ENCODE assay signal across 8 cellular contexts in genomic region chr15:92821491-92822116, GRCh38.
DNase-seq lines count a peak whose midpoint lies in the region; ATAC-seq and TF ChIP-seq lines count a peak whose summit lies in the region.

No MANE protein-coding gene starts in this region.

- no peak overlapping the region for H2AFZ ChIP-seq in mammary epithelial cell (ENCODE audit: low read depth, low read length)
- no peak overlapping the region for H2AFZ ChIP-seq in osteoblast (ENCODE audit: low read length)

- H3K79me2 ChIP-seq in mammary epithelial cell (ENCODE audit: insufficient read depth, low read length) (no peaks in the 10 kb centered on the region), osteoblast (ENCODE audit: insufficient read depth, low read length) (no peaks in the 10 kb centered on the region)

- dilution Hi-C loops in mammary epithelial cell (cut with HindIII; ENCODE audit: low sequenced_read_pairs), result no loop called here

- H3K27ac ChIP-seq in mammary epithelial cell (ENCODE audit: insufficient read depth, low read depth, low read length), result peak overlapping the region; percentile 26
- H3K27ac ChIP-seq in osteoblast (ENCODE audit: low read depth, low read length), result no peak overlapping the region

- 61% methylated on average over 5 of the region's 5 CpGs for WGBS in mammary epithelial cell (ENCODE audit: low coverage, missing lambda C conversion rate)

- no peak for ATAC-seq in GM18861 (IDR thresholded peaks at IDR 0.05; ENCODE audit: unreplicated experiment)
- ATAC-seq in HG02852 (IDR thresholded peaks at IDR 0.05; ENCODE audit: unreplicated experiment), result no peak

- CTCF ChIA-PET in mammary epithelial cell (lab: Charles Lee; ENCODE audit: low non-redundant PET), result no interaction called here

- in situ Hi-C loops in mammary epithelial cell (cut with MboI; ENCODE audit: low sequenced_read_pairs in 2 of 2), result no loop called here

- no TSS peak for BruUV-seq in mammary epithelial cell (replicated peaks; lab: Mats Ljungman, UMichigan)

- H3K4me1 ChIP-seq in mammary epithelial cell (ENCODE audit: insufficient read depth, low read length), result peaks cover 46% of the 10 kb centered on the region
- peaks cover 21% of the 10 kb centered on the region for H3K4me1 ChIP-seq in osteoblast (ENCODE audit: insufficient read depth, low read length)

- DNase-seq in Daoy (ENCODE audit: low read depth) (peak; percentile 52), NCI-H2029 treated with DMSO at 0.1 percent for 48 hours (lab: John Stamatoyannopoulos, UW) (peak; percentile 38), mammary epithelial cell (peak; percentile 75), osteoblast (ENCODE audit: insufficient read length, low spot score, missing footprints) (peak; percentile 37), Ammon's horn (ENCODE audit: low spot score) (no peak), KG1 (lab: John Stamatoyannopoulos, UW) (no peak)

- H3K9ac ChIP-seq in mammary epithelial cell (ENCODE audit: insufficient read depth, low read length), result no peak overlapping the region

- H4K20me1 ChIP-seq in mammary epithelial cell (ENCODE audit: insufficient read depth, low read length) (no peaks in the 10 kb centered on the region), osteoblast (ENCODE audit: insufficient read depth, low read length) (no peaks in the 10 kb centered on the region)

- TF ChIP-seq CTCF in mammary epithelial cell (conservative IDR thresholded peaks at IDR 0.05 in 1 of 2, IDR thresholded peaks at IDR 0.05 in 1 of 2; ENCODE audit: extremely low read depth in 1 of 2, insufficient read depth in 1 of 2, low read depth in 1 of 2, low read length in 2 of 2) (no peak), osteoblast (IDR thresholded peaks at IDR 0.05; ENCODE audit: extremely low read depth, low read depth, low read length) (no peak)

- no peaks in the 10 kb centered on the region for H3K36me3 ChIP-seq in mammary epithelial cell (ENCODE audit: insufficient read depth, low read length)
- no peaks in the 10 kb centered on the region for H3K36me3 ChIP-seq in osteoblast (ENCODE audit: insufficient read depth, low read length)

- no peaks in the 10 kb centered on the region for H3K27me3 ChIP-seq in mammary epithelial cell (ENCODE audit: insufficient read depth, low read length)
- no peaks in the 10 kb centered on the region for H3K27me3 ChIP-seq in osteoblast (ENCODE audit: insufficient read depth, low read length)

- H3K9me3 ChIP-seq in mammary epithelial cell (replicated peaks; ENCODE audit: insufficient read depth, low read length), result no peaks in the 10 kb centered on the region
- H3K9me3 ChIP-seq in osteoblast (ENCODE audit: low read depth, low read length), result no peaks in the 10 kb centered on the region

- H3K4me2 ChIP-seq in mammary epithelial cell (ENCODE audit: insufficient read depth, low read depth, low read length) (peak overlapping the region; percentile 15), osteoblast (ENCODE audit: insufficient read depth, low read length) (no peak overlapping the region)

- intact Hi-C loops in mammary epithelial cell (cut with micrococcal nuclease), result no loop called here

- H3K4me3 ChIP-seq in mammary epithelial cell (replicated peaks in 1 of 3; ENCODE audit: insufficient read depth in 1 of 3, low read depth in 2 of 3, low read length in 3 of 3) (no peak overlapping the region), osteoblast (ENCODE audit: insufficient read depth, low read length) (no peak overlapping the region)

Comparison
In these comparisons a context has a peak if more than half of its experiments do, and no peak if none do; other contexts are left out.
1. DNase-seq: peak in Daoy (single experiment), NCI-H2029 treated with DMSO at 0.1 percent for 48 hours (single experiment), mammary epithelial cell (single experiment) and osteoblast (single experiment); none in Ammon's horn (single experiment) and KG1 (single experiment).